Comparison of ENCODE assay signal across 1 cellular context in genomic region chr6:157757430-157758403, GRCh38.
TF ChIP-seq lines count a peak whose summit lies in the region.

No MANE protein-coding gene starts in this region.

TF ChIP-seq in HCT116, 20 proteins besides CTCF, POLR2A, EP300 and RAD21 (continued from another document):
- TF ChIP-seq, protein P1, sequence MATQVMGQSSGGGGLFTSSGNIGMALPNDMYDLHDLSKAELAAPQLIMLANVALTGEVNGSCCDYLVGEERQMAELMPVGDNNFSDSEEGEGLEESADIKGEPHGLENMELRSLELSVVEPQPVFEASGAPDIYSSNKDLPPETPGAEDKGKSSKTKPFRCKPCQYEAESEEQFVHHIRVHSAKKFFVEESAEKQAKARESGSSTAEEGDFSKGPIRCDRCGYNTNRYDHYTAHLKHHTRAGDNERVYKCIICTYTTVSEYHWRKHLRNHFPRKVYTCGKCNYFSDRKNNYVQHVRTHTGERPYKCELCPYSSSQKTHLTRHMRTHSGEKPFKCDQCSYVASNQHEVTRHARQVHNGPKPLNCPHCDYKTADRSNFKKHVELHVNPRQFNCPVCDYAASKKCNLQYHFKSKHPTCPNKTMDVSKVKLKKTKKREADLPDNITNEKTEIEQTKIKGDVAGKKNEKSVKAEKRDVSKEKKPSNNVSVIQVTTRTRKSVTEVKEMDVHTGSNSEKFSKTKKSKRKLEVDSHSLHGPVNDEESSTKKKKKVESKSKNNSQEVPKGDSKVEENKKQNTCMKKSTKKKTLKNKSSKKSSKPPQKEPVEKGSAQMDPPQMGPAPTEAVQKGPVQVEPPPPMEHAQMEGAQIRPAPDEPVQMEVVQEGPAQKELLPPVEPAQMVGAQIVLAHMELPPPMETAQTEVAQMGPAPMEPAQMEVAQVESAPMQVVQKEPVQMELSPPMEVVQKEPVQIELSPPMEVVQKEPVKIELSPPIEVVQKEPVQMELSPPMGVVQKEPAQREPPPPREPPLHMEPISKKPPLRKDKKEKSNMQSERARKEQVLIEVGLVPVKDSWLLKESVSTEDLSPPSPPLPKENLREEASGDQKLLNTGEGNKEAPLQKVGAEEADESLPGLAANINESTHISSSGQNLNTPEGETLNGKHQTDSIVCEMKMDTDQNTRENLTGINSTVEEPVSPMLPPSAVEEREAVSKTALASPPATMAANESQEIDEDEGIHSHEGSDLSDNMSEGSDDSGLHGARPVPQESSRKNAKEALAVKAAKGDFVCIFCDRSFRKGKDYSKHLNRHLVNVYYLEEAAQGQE (IDR thresholded peaks at IDR 0.05; ENCODE audit: low read depth) = no peak
- TF ChIP-seq ZFX (IDR thresholded peaks at IDR 0.05) (no peak), YY1 (IDR thresholded peaks at IDR 0.05; ENCODE audit: extremely low read depth, insufficient replicate concordance, low read depth, low read length) (no peak), FOSL1 (IDR thresholded peaks at IDR 0.05; ENCODE audit: low read depth) (no peak), SIN3A (IDR thresholded peaks at IDR 0.05; ENCODE audit: low read depth) (no peak), EGR1 (IDR thresholded peaks at IDR 0.05; ENCODE audit: low read depth) (no peak), JUND (IDR thresholded peaks at IDR 0.05) (no peak), CBX3 (IDR thresholded peaks at IDR 0.05; ENCODE audit: low read depth) (no peak), MAX (IDR thresholded peaks at IDR 0.05) (no peak), CEBPB (IDR thresholded peaks at IDR 0.05; ENCODE audit: low read depth) (no peak)
- TF ChIP-seq, protein P2, sequence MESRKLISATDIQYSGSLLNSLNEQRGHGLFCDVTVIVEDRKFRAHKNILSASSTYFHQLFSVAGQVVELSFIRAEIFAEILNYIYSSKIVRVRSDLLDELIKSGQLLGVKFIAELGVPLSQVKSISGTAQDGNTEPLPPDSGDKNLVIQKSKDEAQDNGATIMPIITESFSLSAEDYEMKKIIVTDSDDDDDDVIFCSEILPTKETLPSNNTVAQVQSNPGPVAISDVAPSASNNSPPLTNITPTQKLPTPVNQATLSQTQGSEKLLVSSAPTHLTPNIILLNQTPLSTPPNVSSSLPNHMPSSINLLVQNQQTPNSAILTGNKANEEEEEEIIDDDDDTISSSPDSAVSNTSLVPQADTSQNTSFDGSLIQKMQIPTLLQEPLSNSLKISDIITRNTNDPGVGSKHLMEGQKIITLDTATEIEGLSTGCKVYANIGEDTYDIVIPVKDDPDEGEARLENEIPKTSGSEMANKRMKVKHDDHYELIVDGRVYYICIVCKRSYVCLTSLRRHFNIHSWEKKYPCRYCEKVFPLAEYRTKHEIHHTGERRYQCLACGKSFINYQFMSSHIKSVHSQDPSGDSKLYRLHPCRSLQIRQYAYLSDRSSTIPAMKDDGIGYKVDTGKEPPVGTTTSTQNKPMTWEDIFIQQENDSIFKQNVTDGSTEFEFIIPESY (IDR thresholded peaks at IDR 0.05; ENCODE audit: extremely low read depth, insufficient replicate concordance, low read length) = no peak
- TF ChIP-seq, protein P3, sequence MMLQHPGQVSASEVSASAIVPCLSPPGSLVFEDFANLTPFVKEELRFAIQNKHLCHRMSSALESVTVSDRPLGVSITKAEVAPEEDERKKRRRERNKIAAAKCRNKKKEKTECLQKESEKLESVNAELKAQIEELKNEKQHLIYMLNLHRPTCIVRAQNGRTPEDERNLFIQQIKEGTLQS (IDR thresholded peaks at IDR 0.05) = no peak
